ENCODE assay signal across 12 cellular contexts in the genomic region with DNA sequence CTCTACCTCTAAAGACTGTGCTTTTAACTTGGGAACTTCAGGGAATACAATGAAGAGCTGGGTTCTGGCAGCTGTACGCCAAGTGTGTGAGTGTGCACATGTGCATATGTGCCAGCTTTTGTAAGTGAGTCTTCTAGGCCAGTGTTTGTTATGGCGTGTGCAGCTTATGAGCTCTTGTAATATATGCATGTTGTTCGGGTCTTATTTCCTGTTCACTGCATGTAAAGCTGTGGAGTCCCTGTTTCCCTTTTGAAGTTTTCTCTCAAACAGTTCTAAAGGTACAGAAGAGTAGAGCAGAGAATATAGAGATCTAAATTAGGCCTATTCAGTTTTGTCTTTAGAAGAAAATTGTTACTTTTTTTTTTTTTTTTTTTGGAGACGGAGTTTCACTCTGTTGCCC. TPM values are rescaled to one million over a fixed set of nuclear protein-coding genes. Genes with fewer than 3 reads are reported as not detected.
DNase-seq lines count a peak whose midpoint lies in the region; ATAC-seq and TF ChIP-seq lines count a peak whose summit lies in the region.
"Had no signal": no experiment of that assay in that cellular context is flagged by ENCODE, and none has a peak within 500 bp of the region (broad histone marks: within the 10 kb centered on the region; RNA-seq: fewer than 3 reads in every experiment).

No MANE protein-coding gene starts in this region.

- H3K27ac ChIP-seq in BLaER1, result no peak overlapping the region
- H3K27ac ChIP-seq in neural progenitor cell, result no peak overlapping the region

- no peaks in the 10 kb centered on the region for H3K9me2 ChIP-seq in Loucy (replicated peaks; ENCODE audit: low read depth, low read length)

- H3K9me3 Mint-ChIP-seq in effector memory CD8-positive, alpha-beta T cell, result no peaks in the 10 kb centered on the region
- H3K9me3 Mint-ChIP-seq in neural progenitor cell (no peaks in the 10 kb centered on the region), osteocyte (ENCODE audit: unreplicated experiment) (no peaks in the 10 kb centered on the region)
- H3K9me3 Mint-ChIP-seq: neural crest cell had no signal

- peaks cover 5% of the 10 kb centered on the region; the same call in 1 of the 2 replicates for H3K36me3 ChIP-seq in BLaER1
- peaks cover 48% of the 10 kb centered on the region for H3K36me3 ChIP-seq in Loucy (ENCODE audit: insufficient read depth, low read length)
- H3K36me3 ChIP-seq in neural progenitor cell, result peaks cover 12% of the 10 kb centered on the region

- no peaks in the 10 kb centered on the region for H3K27me3 Mint-ChIP-seq in effector memory CD8-positive, alpha-beta T cell
- no peaks in the 10 kb centered on the region for H3K27me3 Mint-ChIP-seq in neural progenitor cell (ENCODE audit: insufficient read depth, low read depth)
- no peaks in the 10 kb centered on the region for H3K27me3 Mint-ChIP-seq in osteocyte (ENCODE audit: unreplicated experiment)

- H3K36me3 Mint-ChIP-seq in effector memory CD8-positive, alpha-beta T cell (ENCODE audit: insufficient read depth), result peaks cover 64% of the 10 kb centered on the region
- H3K36me3 Mint-ChIP-seq in neural progenitor cell (peaks cover 49% of the 10 kb centered on the region), osteocyte (ENCODE audit: unreplicated experiment) (peaks cover 29% of the 10 kb centered on the region)

- H3K4me2 ChIP-seq in BLaER1 (peak overlapping the region; percentile 62), Loucy (ENCODE audit: low read depth, low read length, poor library complexity, severe bottlenecking) (peak overlapping the region; percentile 59), neural progenitor cell (no peak overlapping the region)

- H4K20me1 ChIP-seq in BLaER1 (peaks cover 8% of the 10 kb centered on the region; the same call in 1 of the 2 replicates), Loucy (ENCODE audit: insufficient read depth, low read length, poor library complexity, severe bottlenecking) (peaks cover 8% of the 10 kb centered on the region), neural progenitor cell (ENCODE audit: low read depth) (peaks cover 34% of the 10 kb centered on the region)

- H3K9ac ChIP-seq in BLaER1, result no peak overlapping the region
- peak overlapping the region; percentile 30 for H3K9ac ChIP-seq in Loucy (ENCODE audit: low read depth, low read length, poor library complexity, severe bottlenecking)
- H3K9ac ChIP-seq in neural progenitor cell, result no peak overlapping the region

- peaks cover 32 to 60% of the 10 kb centered on the region in 2 donors for H3K4me1 Mint-ChIP-seq in effector memory CD8-positive, alpha-beta T cell (ENCODE audit: low read depth in 2 of 2)
- H3K4me1 Mint-ChIP-seq in neural progenitor cell (peaks cover 10% of the 10 kb centered on the region), osteocyte (ENCODE audit: unreplicated experiment) (peaks cover 3% of the 10 kb centered on the region)

- H3K4me1 ChIP-seq in BLaER1, result peaks cover 45% of the 10 kb centered on the region
- H3K4me1 ChIP-seq in Loucy (ENCODE audit: insufficient read depth, low read length, poor library complexity, severe bottlenecking), result peaks cover 22% of the 10 kb centered on the region
- H3K4me1 ChIP-seq in neural progenitor cell, result peaks cover 5% of the 10 kb centered on the region

- no peak overlapping the region for H3K4me3 ChIP-seq in BLaER1
- peak overlapping the region; percentile 19 for H3K4me3 ChIP-seq in Loucy (ENCODE audit: low read length, poor library complexity, severe bottlenecking)
- no peak overlapping the region for H3K4me3 ChIP-seq in neural progenitor cell

- ATAC-seq in GM18868 (IDR thresholded peaks at IDR 0.05; ENCODE audit: unreplicated experiment), result peak; percentile 55
- ATAC-seq in effector memory CD8-positive, alpha-beta T cell (replicated peaks), result peak; percentile 47

- DNase-seq in effector memory CD8-positive, alpha-beta T cell, result no peak
- DNase-seq in neural progenitor cell (ENCODE audit: low spot score), result no peak
- DNase-seq in NOMO-1 treated with dmso at 0.1 percent for 144 hours (lab: John Stamatoyannopoulos, UW; ENCODE audit: unreplicated experiment), result no peak
- DNase-seq in osteocyte (ENCODE audit: extremely low spot score, unreplicated experiment), result no peak
- no peak for DNase-seq in COR-L47 (lab: John Stamatoyannopoulos, UW)
- DNase-seq: activated CD8-positive, alpha-beta memory T cell treated with anti-CD3 and anti-CD28 coated beads, Interleukin-2, amount 50 U/mL, for 4 hours; Kasumi-1; NCI-H82 had no signal

- H2AFZ ChIP-seq in Loucy (ENCODE audit: low read length) (no peak overlapping the region), neural progenitor cell (replicated peaks) (no peak overlapping the region)

- H3K27me3 ChIP-seq in BLaER1, result no peaks in the 10 kb centered on the region
- no peaks in the 10 kb centered on the region for H3K27me3 ChIP-seq in Loucy (ENCODE audit: insufficient read depth, low read length, poor library complexity, severe bottlenecking)
- no peaks in the 10 kb centered on the region for H3K27me3 ChIP-seq in neural progenitor cell

- H3K27ac Mint-ChIP-seq in effector memory CD8-positive, alpha-beta T cell, result peak overlapping the region in 1 of 2 donors; percentile 84
- H3K27ac Mint-ChIP-seq in neural progenitor cell (no peak overlapping the region), osteocyte (ENCODE audit: unreplicated experiment) (no peak overlapping the region)

- TF ChIP-seq CTCF in Loucy (conservative IDR thresholded peaks at IDR 0.05; ENCODE audit: low read length) (no peak), neural progenitor cell (IDR thresholded peaks at IDR 0.05) (no peak), osteocyte (IDR thresholded peaks at IDR 0.05) (no peak)

- H3F3A ChIP-seq in Loucy (ENCODE audit: low read depth) (no peaks in the 10 kb centered on the region), neural progenitor cell (ENCODE audit: low read depth) (no peaks in the 10 kb centered on the region)

- no peaks in the 10 kb centered on the region for H3K9me3 ChIP-seq in BLaER1
- H3K9me3 ChIP-seq in Loucy (ENCODE audit: insufficient read depth, low read depth, low read length), result no peaks in the 10 kb centered on the region
- no peaks in the 10 kb centered on the region for H3K9me3 ChIP-seq in neural progenitor cell (ENCODE audit: low read depth)

- H3K4me3 Mint-ChIP-seq in effector memory CD8-positive, alpha-beta T cell, result peak overlapping the region; percentile 33 to 54
- H3K4me3 Mint-ChIP-seq in neural progenitor cell (no peak overlapping the region), osteocyte (ENCODE audit: unreplicated experiment) (no peak overlapping the region)
- H3K4me3 Mint-ChIP-seq: neural crest cell had no signal

- peaks cover 59% of the 10 kb centered on the region for H3K79me2 ChIP-seq in Loucy (ENCODE audit: insufficient read depth, low read length)
- peaks cover 56% of the 10 kb centered on the region for H3K79me2 ChIP-seq in neural progenitor cell (ENCODE audit: low read depth)

RNA-seq across cellular contexts. Expression of a gene that starts 30.6 kb away (rescaled TPM):
- 86.8 and 138 TPM in 2 replicates for total RNA-seq in neural progenitor cell (ENCODE audit: low replicate concordance)
- 53.3 and 56.7 TPM in 2 replicates for total RNA-seq in osteocyte

Comparison
In these comparisons a context has a peak if more than half of its experiments do, and no peak if none do; other contexts are left out.
1. H3K4me3 Mint-ChIP-seq: peak in effector memory CD8-positive, alpha-beta T cell (2 of 2); none in neural progenitor cell (single experiment) and osteocyte (single experiment).